Comparison of ENCODE assay signal across 8 cellular contexts in the genomic region with DNA sequence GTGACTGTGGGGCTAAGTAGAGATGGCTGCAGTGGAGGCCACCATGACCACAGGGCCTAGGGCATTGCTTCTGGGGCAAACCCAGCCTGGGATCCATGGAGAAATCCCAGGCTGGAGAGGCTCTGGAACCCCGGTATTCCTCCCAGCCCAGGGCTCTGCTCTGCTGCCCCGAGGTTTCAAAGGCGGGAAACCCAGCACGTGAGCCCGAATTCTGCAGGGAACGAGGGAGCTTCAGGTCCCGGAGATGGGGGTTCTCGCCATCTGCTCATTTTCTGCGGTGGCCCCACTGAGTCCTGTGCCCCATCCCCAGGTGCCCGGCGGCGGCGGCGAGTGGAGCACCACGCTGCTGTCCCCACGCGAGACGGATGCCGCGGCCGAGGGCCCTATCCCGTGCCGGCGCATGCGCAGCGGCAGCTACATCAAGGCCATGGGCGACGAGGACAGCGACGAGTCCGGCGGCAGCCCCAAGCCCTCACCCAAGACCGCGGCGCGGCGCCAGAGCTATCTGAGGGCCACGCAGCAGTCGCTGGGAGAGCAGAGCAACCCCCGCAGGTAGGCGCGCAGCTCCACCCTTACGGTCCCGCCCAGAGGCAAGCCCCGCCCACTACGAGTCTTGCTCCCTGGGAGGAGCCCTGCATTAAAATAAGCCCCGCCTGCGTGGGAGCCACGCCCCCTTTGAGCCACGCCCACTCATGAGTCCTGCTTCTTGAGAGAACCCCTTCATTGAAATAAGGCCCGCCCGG.
A peak's percentile ranks its signal among the peaks of the same experiment; 100 is the strongest.
DNase-seq lines count a peak whose midpoint lies in the region; ATAC-seq and TF ChIP-seq lines count a peak whose summit lies in the region.

No MANE protein-coding gene starts in this region.

- DNase-seq in GM10266 (ENCODE audit: extremely low spot score), result peak; percentile 76
- peak; percentile 67 for DNase-seq in NCI-H345 treated with DMSO at 0.1 percent for 48 hours (lab: John Stamatoyannopoulos, UW; ENCODE audit: unreplicated experiment)
- DNase-seq in activated CD8-positive, alpha-beta memory T cell treated with anti-CD3 and anti-CD28 coated beads, Interleukin-2, amount 50 U/mL, for 48 hours, result peak; percentile 92
- DNase-seq in epithelial cell of proximal tubule (ENCODE audit: low read depth), result no peak
- DNase-seq in mucosa of gallbladder (ENCODE audit: low spot score), result peak; percentile 71
- peak; percentile 95 for DNase-seq in stimulated activated CD8-positive, alpha-beta memory T cell treated with anti-CD3 and anti-CD28 coated beads, Interleukin-4, amount 100 ng/mL, for 48 hours
- DNase-seq in KG1 (lab: John Stamatoyannopoulos, UW), result no peak

- peak overlapping the region; percentile 45 for H3K4me3 ChIP-seq in epithelial cell of proximal tubule (ENCODE audit: low read depth, low read length)

- TF ChIP-seq CTCF in GM10266 (IDR thresholded peaks at IDR 0.05; ENCODE audit: control insufficient read depth, insufficient read depth, low read depth, missing control alignments) (no peak), epithelial cell of proximal tubule (conservative IDR thresholded peaks at IDR 0.05; ENCODE audit: low read depth, low read length) (no peak)

- ATAC-seq in HG02610 (IDR thresholded peaks at IDR 0.05; ENCODE audit: unreplicated experiment), result no peak

Comparison
In these comparisons a context has a peak if more than half of its experiments do, and no peak if none do; other contexts are left out.
1. DNase-seq: peak in GM10266 (single experiment), NCI-H345 treated with DMSO at 0.1 percent for 48 hours (single experiment), activated CD8-positive, alpha-beta memory T cell treated with anti-CD3 and anti-CD28 coated beads, Interleukin-2, amount 50 U/mL, for 48 hours (single experiment), mucosa of gallbladder (single experiment) and stimulated activated CD8-positive, alpha-beta memory T cell treated with anti-CD3 and anti-CD28 coated beads, Interleukin-4, amount 100 ng/mL, for 48 hours (single experiment); none in epithelial cell of proximal tubule (single experiment) and KG1 (single experiment).